Comparison of ENCODE assay signal across 13 cellular contexts in genomic region chr15:68653795-68654194, GRCh38.
"Had no signal": no experiment of that assay in that cellular context is flagged by ENCODE, and none has a peak within 500 bp of the region (broad histone marks: within the 10 kb centered on the region; RNA-seq: fewer than 3 reads in every experiment).

No MANE protein-coding gene starts in this region.

- DNase-seq: activated naive CD4-positive, alpha-beta T cell treated with Interleukin-2 at 50 U/mL for 16 hours; activated T-cell treated with anti-CD3 and anti-CD28 coated beads for 4 hours; kidney; left ventricle myocardium inferior; mucosa of descending colon; naive thymus-derived CD4-positive, alpha-beta T cell; occipital lobe; psoas muscle had no signal

- H3K9me3 Mint-ChIP-seq: activated T-helper 17 cell treated with anti-CD3 and anti-CD28 coated beads, Interleukin-2, amount 50 U/mL, for 72 hours; naive thymus-derived CD4-positive, alpha-beta T cell; stimulated activated naive CD8-positive, alpha-beta T cell treated with anti-CD3 and anti-CD28 coated beads, Interleukin-15, Interleukin-2, amounts not matched to agents 100 ng/mL and 50 ng/mL, for 24 hours had no signal

- H3K27ac ChIP-seq: breast epithelium, left ventricle myocardium inferior, psoas muscle, right lobe of liver, thoracic aorta had no signal

- H3K27me3 Mint-ChIP-seq: activated T-helper 17 cell treated with anti-CD3 and anti-CD28 coated beads, Interleukin-2, amount 50 U/mL, for 72 hours had no signal

- H3K36me3 Mint-ChIP-seq: naive thymus-derived CD4-positive, alpha-beta T cell had no signal

- H3K27ac Mint-ChIP-seq: activated T-helper 17 cell treated with anti-CD3 and anti-CD28 coated beads, Interleukin-2, amount 50 U/mL, for 72 hours; naive thymus-derived CD4-positive, alpha-beta T cell; stimulated activated naive CD8-positive, alpha-beta T cell treated with anti-CD3 and anti-CD28 coated beads, Interleukin-15, Interleukin-2, amounts not matched to agents 100 ng/mL and 50 ng/mL, for 24 hours had no signal

- H3K4me1 Mint-ChIP-seq: activated T-helper 17 cell treated with anti-CD3 and anti-CD28 coated beads, Interleukin-2, amount 50 U/mL, for 72 hours; naive thymus-derived CD4-positive, alpha-beta T cell had no signal

- H3K4me3 Mint-ChIP-seq: activated T-helper 17 cell treated with anti-CD3 and anti-CD28 coated beads, Interleukin-2, amount 50 U/mL, for 72 hours; naive thymus-derived CD4-positive, alpha-beta T cell; stimulated activated naive CD8-positive, alpha-beta T cell treated with anti-CD3 and anti-CD28 coated beads, Interleukin-15, Interleukin-2, amounts not matched to agents 100 ng/mL and 50 ng/mL, for 24 hours had no signal
